In the genomic region with DNA sequence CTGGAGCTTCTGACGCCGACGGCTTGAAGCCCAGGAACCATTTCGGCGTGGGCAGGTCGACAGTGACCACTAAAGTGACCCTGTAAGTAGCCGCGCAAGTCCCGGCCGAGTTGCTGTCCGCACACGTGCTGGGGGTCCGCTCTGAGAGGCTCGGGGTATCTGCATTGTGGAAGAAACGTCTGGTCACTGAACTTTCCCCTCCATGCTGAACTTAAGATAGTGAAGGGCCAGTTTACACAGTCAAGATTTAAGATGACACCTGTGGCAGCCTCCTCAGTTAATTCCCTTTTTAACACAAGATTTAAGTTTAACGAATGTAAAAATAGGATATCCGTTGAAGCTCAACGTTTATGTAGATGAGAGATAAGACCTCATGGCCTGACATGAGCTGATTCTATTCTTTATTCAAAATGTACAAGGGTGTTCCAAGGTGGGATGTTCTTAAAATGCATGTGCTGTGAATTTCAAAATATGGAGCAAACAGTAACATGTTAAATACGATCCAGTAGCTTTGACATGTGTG, we compare ENCODE assay signal across 9 cellular contexts.
A peak's percentile ranks its signal among the peaks of the same experiment; 100 is the strongest.
DNase-seq lines count a peak whose midpoint lies in the region; ATAC-seq, FAIRE-seq and TF ChIP-seq lines count a peak whose summit lies in the region.
"Had no signal": no experiment of that assay in that cellular context is flagged by ENCODE, and none has a peak within 500 bp of the region (broad histone marks: within the 10 kb centered on the region; RNA-seq: fewer than 3 reads in every experiment).

No MANE protein-coding gene starts in this region.

- no peak for TF ChIP-seq CTCF in activated CD8-positive, alpha-beta T cell treated with anti-CD3 and anti-CD28 coated beads for 36 hours (IDR thresholded peaks at IDR 0.05)
- TF ChIP-seq CTCF in kidney epithelial cell (IDR thresholded peaks at IDR 0.05; ENCODE audit: insufficient read depth, low read length, poor library complexity, severe bottlenecking): no peak
- no peak for TF ChIP-seq CTCF in thyroid gland (IDR thresholded peaks at IDR 0.05)

- CTCF ChIA-PET in activated CD8-positive, alpha-beta T cell treated with anti-CD3 and anti-CD28 coated beads for 36 hours (lab: Charles Lee): interaction anchor here (1.1 to 7.8 kb wide), 15 partner anchors 8 to 466 kb away, joined by 3 to 136 read pairs (median 6); no protein-coding TSS in a partner anchor

- peak overlapping the region; percentile 93 for H3K27ac Mint-ChIP-seq in activated CD8-positive, alpha-beta T cell treated with anti-CD3 and anti-CD28 coated beads for 36 hours

- H3K27me3 Mint-ChIP-seq in activated T-cell treated with anti-CD3 and anti-CD28 coated beads, Interleukin-2, amount 50 U/mL, for 4 hours (ENCODE audit: low read depth): no peaks in the 10 kb centered on the region
- H3K27me3 Mint-ChIP-seq in activated CD8-positive, alpha-beta T cell treated with anti-CD3 and anti-CD28 coated beads for 36 hours: no peaks in the 10 kb centered on the region

- H3K4me1 Mint-ChIP-seq in activated T-cell treated with anti-CD3 and anti-CD28 coated beads, Interleukin-2, amount 50 U/mL, for 4 hours (ENCODE audit: low read depth): peaks cover 64% of the 10 kb centered on the region
- peaks cover 42% of the 10 kb centered on the region for H3K4me1 Mint-ChIP-seq in activated CD8-positive, alpha-beta T cell treated with anti-CD3 and anti-CD28 coated beads for 36 hours (ENCODE audit: low read depth)

- no peaks in the 10 kb centered on the region for H3K9me3 Mint-ChIP-seq in activated T-cell treated with anti-CD3 and anti-CD28 coated beads, Interleukin-2, amount 50 U/mL, for 4 hours
- H3K9me3 Mint-ChIP-seq in activated CD8-positive, alpha-beta T cell treated with anti-CD3 and anti-CD28 coated beads for 36 hours: no peaks in the 10 kb centered on the region

- TF ChIP-seq POLR2A in thyroid gland (IDR thresholded peaks at IDR 0.05): no peak

- POLR2A ChIA-PET in activated CD8-positive, alpha-beta T cell treated with anti-CD3 and anti-CD28 coated beads for 36 hours (lab: Charles Lee): interaction anchor here (0.8 to 5.4 kb wide), 13 partner anchors 8 to 72 kb away, joined by 3 to 70 read pairs (median 5); no protein-coding TSS in a partner anchor

- H3K36me3 Mint-ChIP-seq in activated T-cell treated with anti-CD3 and anti-CD28 coated beads, Interleukin-2, amount 50 U/mL, for 4 hours (ENCODE audit: insufficient read depth): peaks cover 1% of the 10 kb centered on the region
- peaks cover 14% of the 10 kb centered on the region for H3K36me3 Mint-ChIP-seq in activated CD8-positive, alpha-beta T cell treated with anti-CD3 and anti-CD28 coated beads for 36 hours (ENCODE audit: low read depth)

- no peak for ATAC-seq in activated T-cell treated with anti-CD3 and anti-CD28 coated beads, Interleukin-2, amount 50 U/mL, for 4 hours
- ATAC-seq in activated CD8-positive, alpha-beta T cell treated with anti-CD3 and anti-CD28 coated beads for 36 hours: no peak
- no peak for ATAC-seq in HG03095 (IDR thresholded peaks at IDR 0.05; ENCODE audit: unreplicated experiment)

- intact Hi-C loops in activated CD8-positive, alpha-beta T cell treated with anti-CD3 and anti-CD28 coated beads for 36 hours (cut with micrococcal nuclease): loop anchor here (5.0 kb wide), 1 partner anchor 49 kb away; no protein-coding TSS in a partner anchor
- intact Hi-C loops in thyroid gland (cut with DNase I): no loop called here

- H3K27ac ChIP-seq in thyroid gland: peak overlapping the region; percentile 91 to 98 (median 92)

- H3K4me3 ChIP-seq in kidney epithelial cell (ENCODE audit: low read depth, low read length) (peak overlapping the region; percentile 52), thyroid gland (replicated peaks in 1 of 3) (peak overlapping the region; percentile 58 to 98 (median 69))

- no peak for DNase-seq in activated T-cell treated with anti-CD3 and anti-CD28 coated beads, Interleukin-2, amount 50 U/mL, for 4 hours
- DNase-seq in activated T-cell treated with anti-CD3 and anti-CD28 coated beads for 4 hours (no peak), kidney epithelial cell (ENCODE audit: low read depth) (no peak), thyroid gland (no peak), RCC 7860 (ENCODE audit: low spot score) (no peak)
- DNase-seq in activated CD8-positive, alpha-beta T cell treated with anti-CD3 and anti-CD28 coated beads for 36 hours: no peak
- no peak for DNase-seq in stimulated activated CD8-positive, alpha-beta memory T cell treated with anti-CD3 and anti-CD28 coated beads, Interleukin-4, amount 100 ng/mL, for 48 hours

- WGBS in thyroid gland, 2 donors: 18 to 27% methylated on average over 16 to 18 of the region's 19 CpGs

- FAIRE-seq in RCC 7860 (lab: Jason Lieb, UNC): no peak
- FAIRE-seq: G401.6 had no signal

- no peaks in the 10 kb centered on the region for H3K36me3 ChIP-seq in kidney epithelial cell (ENCODE audit: control insufficient read depth, insufficient read depth, low read length)
- H3K36me3 ChIP-seq in thyroid gland: no peaks in the 10 kb centered on the region

- no peaks in the 10 kb centered on the region for H3K27me3 ChIP-seq in kidney epithelial cell (ENCODE audit: control insufficient read depth, insufficient read depth, low read length)
- no peaks in the 10 kb centered on the region for H3K27me3 ChIP-seq in thyroid gland

- peaks cover 19 to 26% of the 10 kb centered on the region in 2 donors for H3K4me1 ChIP-seq in thyroid gland

- no peaks in the 10 kb centered on the region for H3K9me3 ChIP-seq in thyroid gland

- peak overlapping the region; percentile 85 for H3K4me3 Mint-ChIP-seq in activated T-cell treated with anti-CD3 and anti-CD28 coated beads, Interleukin-2, amount 50 U/mL, for 4 hours
- peak overlapping the region; percentile 90 for H3K4me3 Mint-ChIP-seq in activated CD8-positive, alpha-beta T cell treated with anti-CD3 and anti-CD28 coated beads for 36 hours
